9 cellular contexts compared by ENCODE assay signal in genomic region chr12:52358575-52359350, GRCh38.
DNase-seq lines count a peak whose midpoint lies in the region; ATAC-seq and TF ChIP-seq lines count a peak whose summit lies in the region.
"Had no signal": no experiment of that assay in that cellular context is flagged by ENCODE, and none has a peak within 500 bp of the region (broad histone marks: within the 10 kb centered on the region; RNA-seq: fewer than 3 reads in every experiment).

No MANE protein-coding gene starts in this region.

- no peak overlapping the region for H3K4me3 ChIP-seq in effector memory CD4-positive, alpha-beta T cell (ENCODE audit: insufficient read depth, low read depth, low read length, poor library complexity, severe bottlenecking)

- no peaks in the 10 kb centered on the region for H3K27me3 ChIP-seq in effector memory CD4-positive, alpha-beta T cell (replicated peaks; ENCODE audit: control insufficient read depth, insufficient read depth, low read length, poor library complexity, severe bottlenecking)

- H3K9me3 ChIP-seq in effector memory CD4-positive, alpha-beta T cell (ENCODE audit: control insufficient read depth, low read length) = no peaks in the 10 kb centered on the region

- H3K36me3 ChIP-seq in effector memory CD4-positive, alpha-beta T cell (ENCODE audit: control insufficient read depth, insufficient read depth, low read length) = no peaks in the 10 kb centered on the region

- in situ Hi-C loops in GM13977 (cut with MboI; ENCODE audit: low pct_unique_long_range_greater_than_20kb, low sequenced_read_pairs, unreplicated experiment) = no loop called here

- TF ChIP-seq CTCF in GM13977 (IDR thresholded peaks at IDR 0.05; ENCODE audit: extremely low read depth, insufficient read depth, missing control alignments) (peak; percentile 20), RWPE1 (conservative IDR thresholded peaks at IDR 0.05; ENCODE audit: low read depth) (no peak)

- CTCF ChIA-PET in RWPE1 (lab: Yijun Ruan, JAX) = interaction anchor here (0.6 to 1.1 kb wide), 2 partner anchors 14 to 521 kb away, joined by 4 read pairs; no protein-coding TSS in a partner anchor

- POLR2A ChIA-PET in RWPE1 (lab: Yijun Ruan, JAX; ENCODE audit: low non-redundant PET) = no interaction called here

- no peaks in the 10 kb centered on the region for H3K4me1 ChIP-seq in effector memory CD4-positive, alpha-beta T cell (ENCODE audit: control insufficient read depth, insufficient read depth, low read length, poor library complexity, severe bottlenecking)

- DNase-seq in GM13977 (ENCODE audit: low spot score) (peak; percentile 82), germinal center (ENCODE audit: low spot score) (peak; percentile 86), RWPE1 (ENCODE audit: low spot score) (no peak), SKM-1 treated with dmso at 0.1 percent for 144 hours (lab: John Stamatoyannopoulos, UW; ENCODE audit: unreplicated experiment) (no peak)
- DNase-seq in effector memory CD4-positive, alpha-beta T cell = no peak
- no peak for DNase-seq in stimulated activated CD4-positive, alpha-beta T cell treated with anti-CD3 and anti-CD28 coated beads, Interleukin-2, amount 100 ng/mL, for 24 hours

- no peak overlapping the region for H3K27ac ChIP-seq in effector memory CD4-positive, alpha-beta T cell (ENCODE audit: insufficient read depth, low read length, poor library complexity, severe bottlenecking)
- no peak overlapping the region for H3K27ac ChIP-seq in RWPE1
- H3K27ac ChIP-seq: KMS-11 had no signal

- ATAC-seq in GM21360 (IDR thresholded peaks at IDR 0.05; ENCODE audit: unreplicated experiment) (peak; percentile 75), HG03457 (IDR thresholded peaks at IDR 0.05; ENCODE audit: unreplicated experiment) (peak; percentile 65)

Comparison
In these comparisons a context has a peak if more than half of its experiments do, and no peak if none do; other contexts are left out.
1. DNase-seq: peak in GM13977 (single experiment) and germinal center (single experiment); none in effector memory CD4-positive, alpha-beta T cell (0 of 3), stimulated activated CD4-positive, alpha-beta T cell treated with anti-CD3 and anti-CD28 coated beads, Interleukin-2, amount 100 ng/mL, for 24 hours (0 of 2), RWPE1 (single experiment) and SKM-1 treated with dmso at 0.1 percent for 144 hours (single experiment).